ENCODE assay signal across 16 cellular contexts in genomic region chr1:61842863-61843514, GRCh38.
DNase-seq lines count a peak whose midpoint lies in the region; ATAC-seq, FAIRE-seq and TF ChIP-seq lines count a peak whose summit lies in the region.
"Had no signal": no experiment of that assay in that cellular context is flagged by ENCODE, and none has a peak within 500 bp of the region (broad histone marks: within the 10 kb centered on the region; RNA-seq: fewer than 3 reads in every experiment).

No MANE protein-coding gene starts in this region.

- peaks cover 5% of the 10 kb centered on the region for H3K9me3 Mint-ChIP-seq in WTC11
- H3K9me3 Mint-ChIP-seq in activated naive CD8-positive, alpha-beta T cell treated with anti-CD3 and anti-CD28 coated beads, Interleukin-2, amount 50 U/mL, for 24 hours: no peaks in the 10 kb centered on the region
- H3K9me3 Mint-ChIP-seq: activated CD4-positive, alpha-beta memory T cell treated with anti-CD3 and anti-CD28 coated beads, Interleukin-2, amount 10 ng/mL, durations not matched to agents 7 days and 5 days; stimulated activated naive B cell treated with anti-CD40 and anti-IgM and Interleukin-4, amounts not matched to agents 10 μg/mL and 1 μg/mL and 100 μg/mL, for 72 hours had no signal

- H3K4me3 ChIP-seq in keratinocyte (ENCODE audit: control insufficient read depth in 2 of 3, extremely low read depth in 1 of 3, insufficient read depth in 2 of 3, low read depth in 1 of 3, low read length in 3 of 3) (no peak overlapping the region), lower lobe of right lung (no peak overlapping the region), left lung (no peak overlapping the region)
- H3K4me3 ChIP-seq: mucosa of descending colon had no signal

- H3K36me3 ChIP-seq in keratinocyte (ENCODE audit: control insufficient read depth in 2 of 2, extremely low read depth in 1 of 2, insufficient read depth in 2 of 2, low read length in 2 of 2) (peaks cover 12 to 18% of the 10 kb centered on the region in 2 experiments), lower lobe of right lung (no peaks in the 10 kb centered on the region), left lung (no peaks in the 10 kb centered on the region)

- H3K9ac ChIP-seq in keratinocyte (ENCODE audit: control insufficient read depth, extremely low read depth, insufficient read depth, low read length): no peak overlapping the region

- H3K4me3 Mint-ChIP-seq in WTC11: no peak overlapping the region
- no peak overlapping the region for H3K4me3 Mint-ChIP-seq in activated naive CD8-positive, alpha-beta T cell treated with anti-CD3 and anti-CD28 coated beads, Interleukin-2, amount 50 U/mL, for 24 hours
- H3K4me3 Mint-ChIP-seq: activated CD4-positive, alpha-beta memory T cell treated with anti-CD3 and anti-CD28 coated beads, Interleukin-2, amount 10 ng/mL, durations not matched to agents 7 days and 5 days; stimulated activated naive B cell treated with anti-CD40 and anti-IgM and Interleukin-4, amounts not matched to agents 10 μg/mL and 1 μg/mL and 100 μg/mL, for 72 hours had no signal

- dilution Hi-C loops in keratinocyte (cut with MboI; ENCODE audit: extremely low pct_ligation_motif_present, low sequenced_read_pairs): no loop called here

- peaks cover 4% of the 10 kb centered on the region; the same call in 1 of the 2 replicates for H3K36me3 Mint-ChIP-seq in WTC11
- no peaks in the 10 kb centered on the region for H3K36me3 Mint-ChIP-seq in activated naive CD8-positive, alpha-beta T cell treated with anti-CD3 and anti-CD28 coated beads, Interleukin-2, amount 50 U/mL, for 24 hours (ENCODE audit: low read depth)
- H3K36me3 Mint-ChIP-seq: stimulated activated naive B cell treated with anti-CD40 and anti-IgM and Interleukin-4, amounts not matched to agents 10 μg/mL and 1 μg/mL and 100 μg/mL, for 72 hours had no signal

- POLR2A ChIA-PET in WTC11 (lab: Charles Lee): no interaction called here

- no peak overlapping the region for H2AFZ ChIP-seq in keratinocyte (ENCODE audit: control insufficient read depth, low read length)

- TF ChIP-seq CTCF in AG09319 (IDR thresholded peaks at IDR 0.05; ENCODE audit: low read depth, low read length): peak; percentile 15; the same call in 1 of the 2 replicates
- no peak for TF ChIP-seq CTCF in WTC11 (IDR thresholded peaks at IDR 0.05)
- TF ChIP-seq CTCF in keratinocyte (optimal IDR thresholded peaks at IDR 0.05 in 1 of 3, IDR thresholded peaks at IDR 0.05 in 1 of 3, conservative IDR thresholded peaks at IDR 0.05 in 1 of 3; ENCODE audit: extremely low read depth in 1 of 3, insufficient read depth in 2 of 3, low read length in 3 of 3): peak in 2 of 3 experiments; percentile 12 to 37
- TF ChIP-seq CTCF in lower lobe of right lung (IDR thresholded peaks at IDR 0.05): no peak
- TF ChIP-seq CTCF in left lung (IDR thresholded peaks at IDR 0.05): no peak

- intact Hi-C loops in lower lobe of right lung (cut with DNase I) (no loop called here), left lung (cut with DNase I) (no loop called here)

- CTCF ChIA-PET in WTC11 (lab: Charles Lee): interaction anchor here (0.5 to 0.7 kb wide), 2 partner anchors 10 to 73 kb away, joined by 3 to 4 read pairs; no protein-coding TSS in a partner anchor

- no peaks in the 10 kb centered on the region for H4K20me1 ChIP-seq in keratinocyte (ENCODE audit: control insufficient read depth, extremely low read depth, insufficient read depth, low read length)

- no peaks in the 10 kb centered on the region for H3K79me2 ChIP-seq in keratinocyte (ENCODE audit: control insufficient read depth, insufficient read depth, low read length)

- FAIRE-seq in keratinocyte (lab: Jason Lieb, UNC): no peak

- H3K4me2 ChIP-seq in keratinocyte (ENCODE audit: control insufficient read depth, extremely low read depth, insufficient read depth, low read depth, low read length): no peak overlapping the region

- no peaks in the 10 kb centered on the region for H3K9me3 ChIP-seq in keratinocyte (ENCODE audit: control insufficient read depth, low read depth, low read length)
- no peaks in the 10 kb centered on the region for H3K9me3 ChIP-seq in lower lobe of right lung
- H3K9me3 ChIP-seq in left lung: no peaks in the 10 kb centered on the region
- H3K9me3 ChIP-seq: mucosa of descending colon had no signal

- H3K27ac Mint-ChIP-seq in WTC11: peak overlapping the region; percentile 88; the same call in 1 of the 2 replicates
- H3K27ac Mint-ChIP-seq in activated naive CD8-positive, alpha-beta T cell treated with anti-CD3 and anti-CD28 coated beads, Interleukin-2, amount 50 U/mL, for 24 hours: no peak overlapping the region
- H3K27ac Mint-ChIP-seq: activated CD4-positive, alpha-beta memory T cell treated with anti-CD3 and anti-CD28 coated beads, Interleukin-2, amount 10 ng/mL, durations not matched to agents 7 days and 5 days; stimulated activated naive B cell treated with anti-CD40 and anti-IgM and Interleukin-4, amounts not matched to agents 10 μg/mL and 1 μg/mL and 100 μg/mL, for 72 hours had no signal

- no peak overlapping the region for H3K27ac ChIP-seq in keratinocyte (ENCODE audit: control insufficient read depth, insufficient read depth, low read length)
- no peak overlapping the region for H3K27ac ChIP-seq in lower lobe of right lung
- no peak overlapping the region for H3K27ac ChIP-seq in left lung

- peak; percentile 57 for ATAC-seq in WTC11
- no peak for ATAC-seq in lower lobe of right lung
- ATAC-seq in left lung: no peak
- no peak for ATAC-seq in activated naive CD8-positive, alpha-beta T cell treated with anti-CD3 and anti-CD28 coated beads, Interleukin-2, amount 50 U/mL, for 24 hours
- ATAC-seq: mucosa of descending colon; stimulated activated naive B cell treated with anti-CD40 and anti-IgM and Interleukin-4, amounts not matched to agents 10 μg/mL and 1 μg/mL and 100 μg/mL, for 72 hours had no signal

- peaks cover 24% of the 10 kb centered on the region for H3K4me1 Mint-ChIP-seq in WTC11
- peaks cover 3% of the 10 kb centered on the region for H3K4me1 Mint-ChIP-seq in activated naive CD8-positive, alpha-beta T cell treated with anti-CD3 and anti-CD28 coated beads, Interleukin-2, amount 50 U/mL, for 24 hours
- H3K4me1 Mint-ChIP-seq: activated CD4-positive, alpha-beta memory T cell treated with anti-CD3 and anti-CD28 coated beads, Interleukin-2, amount 10 ng/mL, durations not matched to agents 7 days and 5 days; stimulated activated naive B cell treated with anti-CD40 and anti-IgM and Interleukin-4, amounts not matched to agents 10 μg/mL and 1 μg/mL and 100 μg/mL, for 72 hours had no signal

- peaks cover 6% of the 10 kb centered on the region for H3K4me1 ChIP-seq in keratinocyte (ENCODE audit: control insufficient read depth, extremely low read depth, insufficient read depth, low read length)
- H3K4me1 ChIP-seq in lower lobe of right lung: no peaks in the 10 kb centered on the region
- H3K4me1 ChIP-seq in left lung: no peaks in the 10 kb centered on the region

- no peaks in the 10 kb centered on the region for H3K9me1 ChIP-seq in keratinocyte (ENCODE audit: control insufficient read depth, extremely low read depth, insufficient read depth, low read length)

- H3K27me3 ChIP-seq in keratinocyte (ENCODE audit: control insufficient read depth, extremely low read depth, insufficient read depth, low read length): no peaks in the 10 kb centered on the region
- no peaks in the 10 kb centered on the region for H3K27me3 ChIP-seq in lower lobe of right lung (ENCODE audit: low read depth)
- H3K27me3 ChIP-seq in left lung: no peaks in the 10 kb centered on the region

- DNase-seq in AG09319 (ENCODE audit: extremely low read depth, low read depth) (no peak), H4 (ENCODE audit: low spot score) (peak; percentile 31), WTC11 (ENCODE audit: low spot score) (no peak), keratinocyte (ENCODE audit: low read depth, low spot score) (no peak), lower lobe of right lung (no peak), left lung (no peak)
- DNase-seq in stimulated activated CD4-positive, alpha-beta T cell treated with anti-CD3 and anti-CD28 coated beads, Interleukin-15, amount 100 ng/mL, for 24 hours: no peak
- no peak for DNase-seq in activated naive CD8-positive, alpha-beta T cell treated with anti-CD3 and anti-CD28 coated beads, Interleukin-2, amount 50 U/mL, for 24 hours
- DNase-seq: activated CD4-positive, alpha-beta memory T cell treated with anti-CD3 and anti-CD28 coated beads, Interleukin-2, amount 10 ng/mL, durations not matched to agents 7 days and 5 days; amygdala; foreskin melanocyte; GOT3; NCI-H146; stimulated activated CD4-positive, alpha-beta T cell treated with anti-CD3 and anti-CD28 coated beads, Interleukin-12 subunit alpha, Interleukin-12 subunit beta, amount 100 ng/mL, for 4 hours; stimulated activated naive B cell treated with anti-CD40 and anti-IgM and Interleukin-4, amounts not matched to agents 10 μg/mL and 1 μg/mL and 100 μg/mL, for 72 hours had no signal

- no peaks in the 10 kb centered on the region for H3K27me3 Mint-ChIP-seq in WTC11 (ENCODE audit: low read depth)
- H3K27me3 Mint-ChIP-seq in activated naive CD8-positive, alpha-beta T cell treated with anti-CD3 and anti-CD28 coated beads, Interleukin-2, amount 50 U/mL, for 24 hours: no peaks in the 10 kb centered on the region
- H3K27me3 Mint-ChIP-seq: activated CD4-positive, alpha-beta memory T cell treated with anti-CD3 and anti-CD28 coated beads, Interleukin-2, amount 10 ng/mL, durations not matched to agents 7 days and 5 days; stimulated activated naive B cell treated with anti-CD40 and anti-IgM and Interleukin-4, amounts not matched to agents 10 μg/mL and 1 μg/mL and 100 μg/mL, for 72 hours had no signal

TF ChIP-seq in WTC11, 78 proteins besides CTCF, POLR2A, EP300 and RAD21:
- TF ChIP-seq SP1 (CRISPR knock-in tag; conservative IDR thresholded peaks at IDR 0.05) (no peak), ZNF232 (CRISPR knock-in tag; IDR thresholded peaks at IDR 0.05) (no peak), JUN (CRISPR knock-in tag; IDR thresholded peaks at IDR 0.05) (no peak), RORB (CRISPR knock-in tag; IDR thresholded peaks at IDR 0.05) (no peak), ZNF671 (CRISPR knock-in tag; IDR thresholded peaks at IDR 0.05) (no peak), CREM (CRISPR knock-in tag; IDR thresholded peaks at IDR 0.05) (no peak), IRF1 (CRISPR knock-in tag; IDR thresholded peaks at IDR 0.05) (no peak)

Comparison
In these comparisons a context has a peak if more than half of its experiments do, and no peak if none do; other contexts are left out.
1. CTCF ChIP-seq: peak in AG09319 (single experiment) and keratinocyte (2 of 3); none in WTC11 (single experiment), lower lobe of right lung (single experiment) and left lung (0 of 2).